3 cellular contexts compared by ENCODE assay signal in the genomic region with DNA sequence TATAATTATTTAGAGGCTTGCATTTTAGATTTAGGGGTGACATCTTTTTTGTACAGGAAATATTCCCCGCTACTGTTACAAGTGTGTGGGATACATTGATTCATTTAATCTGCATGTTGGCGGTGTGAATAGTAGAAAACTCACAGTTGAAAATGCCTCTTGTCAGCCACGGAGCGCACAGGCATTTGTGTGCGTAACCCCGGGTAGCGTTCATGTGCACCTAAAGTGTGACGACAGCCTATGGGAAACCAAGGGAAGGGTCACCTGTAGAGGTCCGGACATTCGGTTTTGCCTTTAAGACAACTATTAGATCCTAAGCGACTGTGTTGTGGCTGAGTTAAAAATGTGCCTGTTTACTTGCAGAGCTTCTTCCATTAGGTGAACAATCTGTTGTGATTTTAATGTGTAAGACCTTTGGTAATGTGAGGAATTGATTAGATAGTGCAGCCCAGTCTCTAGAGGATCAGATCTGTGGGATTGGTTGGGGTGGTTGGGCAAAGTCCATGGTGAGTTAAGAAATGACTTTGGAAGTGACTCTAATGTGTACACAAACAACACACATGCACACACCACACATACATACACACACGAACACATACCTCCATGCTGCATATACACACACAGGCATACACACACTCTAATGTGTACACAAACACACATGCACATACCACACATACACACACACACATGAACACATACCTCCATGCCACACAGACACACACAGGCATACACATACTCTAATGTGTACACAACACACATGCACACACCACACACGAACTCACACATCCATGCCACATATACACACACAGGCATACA.
TF ChIP-seq lines count a peak whose summit lies in the region.

No MANE protein-coding gene starts in this region.

TF ChIP-seq in HEK293, 187 proteins besides CTCF, POLR2A, EP300 and RAD21:
- TF ChIP-seq, protein P1, sequence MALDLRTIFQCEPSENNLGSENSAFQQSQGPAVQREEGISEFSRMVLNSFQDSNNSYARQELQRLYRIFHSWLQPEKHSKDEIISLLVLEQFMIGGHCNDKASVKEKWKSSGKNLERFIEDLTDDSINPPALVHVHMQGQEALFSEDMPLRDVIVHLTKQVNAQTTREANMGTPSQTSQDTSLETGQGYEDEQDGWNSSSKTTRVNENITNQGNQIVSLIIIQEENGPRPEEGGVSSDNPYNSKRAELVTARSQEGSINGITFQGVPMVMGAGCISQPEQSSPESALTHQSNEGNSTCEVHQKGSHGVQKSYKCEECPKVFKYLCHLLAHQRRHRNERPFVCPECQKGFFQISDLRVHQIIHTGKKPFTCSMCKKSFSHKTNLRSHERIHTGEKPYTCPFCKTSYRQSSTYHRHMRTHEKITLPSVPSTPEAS (tag by site-specific recombination; IDR thresholded peaks at IDR 0.05) = peak; percentile 92
- TF ChIP-seq HOXD13 (CRISPR knock-in tag; IDR thresholded peaks at IDR 0.05; ENCODE audit: borderline replicate concordance) (0 out of 2 replicates have a peak, but pooled peaks have one; percentile 27), ZNF660 (tag by site-specific recombination; IDR thresholded peaks at IDR 0.05) (no peak)

TF ChIP-seq in WTC11, 78 proteins besides CTCF, POLR2A, EP300 and RAD21:
- TF ChIP-seq, protein P2, sequence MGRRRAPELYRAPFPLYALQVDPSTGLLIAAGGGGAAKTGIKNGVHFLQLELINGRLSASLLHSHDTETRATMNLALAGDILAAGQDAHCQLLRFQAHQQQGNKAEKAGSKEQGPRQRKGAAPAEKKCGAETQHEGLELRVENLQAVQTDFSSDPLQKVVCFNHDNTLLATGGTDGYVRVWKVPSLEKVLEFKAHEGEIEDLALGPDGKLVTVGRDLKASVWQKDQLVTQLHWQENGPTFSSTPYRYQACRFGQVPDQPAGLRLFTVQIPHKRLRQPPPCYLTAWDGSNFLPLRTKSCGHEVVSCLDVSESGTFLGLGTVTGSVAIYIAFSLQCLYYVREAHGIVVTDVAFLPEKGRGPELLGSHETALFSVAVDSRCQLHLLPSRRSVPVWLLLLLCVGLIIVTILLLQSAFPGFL (CRISPR knock-in tag; IDR thresholded peaks at IDR 0.05; ENCODE audit: borderline replicate concordance) = no peak
- TF ChIP-seq, protein P3, sequence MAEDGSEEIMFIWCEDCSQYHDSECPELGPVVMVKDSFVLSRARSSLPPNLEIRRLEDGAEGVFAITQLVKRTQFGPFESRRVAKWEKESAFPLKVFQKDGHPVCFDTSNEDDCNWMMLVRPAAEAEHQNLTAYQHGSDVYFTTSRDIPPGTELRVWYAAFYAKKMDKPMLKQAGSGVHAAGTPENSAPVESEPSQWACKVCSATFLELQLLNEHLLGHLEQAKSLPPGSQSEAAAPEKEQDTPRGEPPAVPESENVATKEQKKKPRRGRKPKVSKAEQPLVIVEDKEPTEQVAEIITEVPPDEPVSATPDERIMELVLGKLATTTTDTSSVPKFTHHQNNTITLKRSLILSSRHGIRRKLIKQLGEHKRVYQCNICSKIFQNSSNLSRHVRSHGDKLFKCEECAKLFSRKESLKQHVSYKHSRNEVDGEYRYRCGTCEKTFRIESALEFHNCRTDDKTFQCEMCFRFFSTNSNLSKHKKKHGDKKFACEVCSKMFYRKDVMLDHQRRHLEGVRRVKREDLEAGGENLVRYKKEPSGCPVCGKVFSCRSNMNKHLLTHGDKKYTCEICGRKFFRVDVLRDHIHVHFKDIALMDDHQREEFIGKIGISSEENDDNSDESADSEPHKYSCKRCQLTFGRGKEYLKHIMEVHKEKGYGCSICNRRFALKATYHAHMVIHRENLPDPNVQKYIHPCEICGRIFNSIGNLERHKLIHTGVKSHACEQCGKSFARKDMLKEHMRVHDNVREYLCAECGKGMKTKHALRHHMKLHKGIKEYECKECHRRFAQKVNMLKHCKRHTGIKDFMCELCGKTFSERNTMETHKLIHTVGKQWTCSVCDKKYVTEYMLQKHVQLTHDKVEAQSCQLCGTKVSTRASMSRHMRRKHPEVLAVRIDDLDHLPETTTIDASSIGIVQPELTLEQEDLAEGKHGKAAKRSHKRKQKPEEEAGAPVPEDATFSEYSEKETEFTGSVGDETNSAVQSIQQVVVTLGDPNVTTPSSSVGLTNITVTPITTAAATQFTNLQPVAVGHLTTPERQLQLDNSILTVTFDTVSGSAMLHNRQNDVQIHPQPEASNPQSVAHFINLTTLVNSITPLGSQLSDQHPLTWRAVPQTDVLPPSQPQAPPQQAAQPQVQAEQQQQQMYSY (CRISPR knock-in tag; IDR thresholded peaks at IDR 0.05) = no peak
- TF ChIP-seq ZNF317 (CRISPR knock-in tag; IDR thresholded peaks at IDR 0.05; ENCODE audit: borderline replicate concordance, low read depth) (no peak), JAZF1 (CRISPR knock-in tag; IDR thresholded peaks at IDR 0.05) (no peak), NFE2L1 (CRISPR knock-in tag; IDR thresholded peaks at IDR 0.05) (no peak), NR1H2 (CRISPR knock-in tag; IDR thresholded peaks at IDR 0.05) (no peak)
- TF ChIP-seq, protein P4, sequence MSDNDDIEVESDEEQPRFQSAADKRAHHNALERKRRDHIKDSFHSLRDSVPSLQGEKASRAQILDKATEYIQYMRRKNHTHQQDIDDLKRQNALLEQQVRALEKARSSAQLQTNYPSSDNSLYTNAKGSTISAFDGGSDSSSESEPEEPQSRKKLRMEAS (CRISPR knock-in tag; IDR thresholded peaks at IDR 0.05) = no peak

TF ChIP-seq in liver, 16 proteins besides CTCF, POLR2A, EP300 and RAD21:
- TF ChIP-seq, protein P4 (IDR thresholded peaks at IDR 0.05) = no peak
- TF ChIP-seq TAF1 (conservative IDR thresholded peaks at IDR 0.05) (peak; percentile 54), EGR1 (IDR thresholded peaks at IDR 0.05; ENCODE audit: low read depth in 2 of 2) (no peak), RXRA (IDR thresholded peaks at IDR 0.05) (peak; percentile 78 to 81), NR2F2 (IDR thresholded peaks at IDR 0.05) (no peak), SP1 (IDR thresholded peaks at IDR 0.05) (peak; percentile 99), FOXA2 (IDR thresholded peaks at IDR 0.05) (peak; percentile 20), HNF4G (IDR thresholded peaks at IDR 0.05) (peak; percentile 85), YY1 (IDR thresholded peaks at IDR 0.05) (no peak), JUND (IDR thresholded peaks at IDR 0.05) (peak in 1 of 2 donors; percentile 69), HNF4A (conservative IDR thresholded peaks at IDR 0.05) (peak; percentile 93 to 95)
- TF ChIP-seq, protein P5, sequence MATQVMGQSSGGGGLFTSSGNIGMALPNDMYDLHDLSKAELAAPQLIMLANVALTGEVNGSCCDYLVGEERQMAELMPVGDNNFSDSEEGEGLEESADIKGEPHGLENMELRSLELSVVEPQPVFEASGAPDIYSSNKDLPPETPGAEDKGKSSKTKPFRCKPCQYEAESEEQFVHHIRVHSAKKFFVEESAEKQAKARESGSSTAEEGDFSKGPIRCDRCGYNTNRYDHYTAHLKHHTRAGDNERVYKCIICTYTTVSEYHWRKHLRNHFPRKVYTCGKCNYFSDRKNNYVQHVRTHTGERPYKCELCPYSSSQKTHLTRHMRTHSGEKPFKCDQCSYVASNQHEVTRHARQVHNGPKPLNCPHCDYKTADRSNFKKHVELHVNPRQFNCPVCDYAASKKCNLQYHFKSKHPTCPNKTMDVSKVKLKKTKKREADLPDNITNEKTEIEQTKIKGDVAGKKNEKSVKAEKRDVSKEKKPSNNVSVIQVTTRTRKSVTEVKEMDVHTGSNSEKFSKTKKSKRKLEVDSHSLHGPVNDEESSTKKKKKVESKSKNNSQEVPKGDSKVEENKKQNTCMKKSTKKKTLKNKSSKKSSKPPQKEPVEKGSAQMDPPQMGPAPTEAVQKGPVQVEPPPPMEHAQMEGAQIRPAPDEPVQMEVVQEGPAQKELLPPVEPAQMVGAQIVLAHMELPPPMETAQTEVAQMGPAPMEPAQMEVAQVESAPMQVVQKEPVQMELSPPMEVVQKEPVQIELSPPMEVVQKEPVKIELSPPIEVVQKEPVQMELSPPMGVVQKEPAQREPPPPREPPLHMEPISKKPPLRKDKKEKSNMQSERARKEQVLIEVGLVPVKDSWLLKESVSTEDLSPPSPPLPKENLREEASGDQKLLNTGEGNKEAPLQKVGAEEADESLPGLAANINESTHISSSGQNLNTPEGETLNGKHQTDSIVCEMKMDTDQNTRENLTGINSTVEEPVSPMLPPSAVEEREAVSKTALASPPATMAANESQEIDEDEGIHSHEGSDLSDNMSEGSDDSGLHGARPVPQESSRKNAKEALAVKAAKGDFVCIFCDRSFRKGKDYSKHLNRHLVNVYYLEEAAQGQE (IDR thresholded peaks at IDR 0.05) = peak; percentile 21
- TF ChIP-seq, protein P6, sequence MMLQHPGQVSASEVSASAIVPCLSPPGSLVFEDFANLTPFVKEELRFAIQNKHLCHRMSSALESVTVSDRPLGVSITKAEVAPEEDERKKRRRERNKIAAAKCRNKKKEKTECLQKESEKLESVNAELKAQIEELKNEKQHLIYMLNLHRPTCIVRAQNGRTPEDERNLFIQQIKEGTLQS (IDR thresholded peaks at IDR 0.05) = peak; percentile 44
- TF ChIP-seq, protein P7, sequence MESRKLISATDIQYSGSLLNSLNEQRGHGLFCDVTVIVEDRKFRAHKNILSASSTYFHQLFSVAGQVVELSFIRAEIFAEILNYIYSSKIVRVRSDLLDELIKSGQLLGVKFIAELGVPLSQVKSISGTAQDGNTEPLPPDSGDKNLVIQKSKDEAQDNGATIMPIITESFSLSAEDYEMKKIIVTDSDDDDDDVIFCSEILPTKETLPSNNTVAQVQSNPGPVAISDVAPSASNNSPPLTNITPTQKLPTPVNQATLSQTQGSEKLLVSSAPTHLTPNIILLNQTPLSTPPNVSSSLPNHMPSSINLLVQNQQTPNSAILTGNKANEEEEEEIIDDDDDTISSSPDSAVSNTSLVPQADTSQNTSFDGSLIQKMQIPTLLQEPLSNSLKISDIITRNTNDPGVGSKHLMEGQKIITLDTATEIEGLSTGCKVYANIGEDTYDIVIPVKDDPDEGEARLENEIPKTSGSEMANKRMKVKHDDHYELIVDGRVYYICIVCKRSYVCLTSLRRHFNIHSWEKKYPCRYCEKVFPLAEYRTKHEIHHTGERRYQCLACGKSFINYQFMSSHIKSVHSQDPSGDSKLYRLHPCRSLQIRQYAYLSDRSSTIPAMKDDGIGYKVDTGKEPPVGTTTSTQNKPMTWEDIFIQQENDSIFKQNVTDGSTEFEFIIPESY (IDR thresholded peaks at IDR 0.05) = no peak
TF ChIP-seq in liver: peak in this region for 9.
